Comparison of ENCODE assay signal across 15 cellular contexts in genomic region chr4:6107114-6107791, GRCh38.
DNase-seq lines count a peak whose midpoint lies in the region; ATAC-seq and TF ChIP-seq lines count a peak whose summit lies in the region.
"Had no signal": no experiment of that assay in that cellular context is flagged by ENCODE, and none has a peak within 500 bp of the region (broad histone marks: within the 10 kb centered on the region; RNA-seq: fewer than 3 reads in every experiment).

No MANE protein-coding gene starts in this region.

- H3K27ac Mint-ChIP-seq in T-helper 17 cell: peak overlapping the region; percentile 53

- H3K27me3 ChIP-seq in sigmoid colon: peaks cover 0 to 31% (median 5%) of the 10 kb centered on the region in 3 donors
- H3K27me3 ChIP-seq: BLaER1 treated with 17β-estradiol and CSF1 and Interleukin-3, amounts not matched to agents 10 nM and 100 nM had no signal

- H3K4me3 ChIP-seq in HEK293 (ENCODE audit: low read depth, low read length) (no peak overlapping the region), sigmoid colon (no peak overlapping the region)
- H3K4me3 ChIP-seq: BLaER1 treated with 17β-estradiol and CSF1 and Interleukin-3, amounts not matched to agents 10 nM and 100 nM had no signal

- H3K27ac ChIP-seq in HEK293 (ENCODE audit: extremely low read depth, low read depth, low read length) (no peak overlapping the region), sigmoid colon (no peak overlapping the region)
- H3K27ac ChIP-seq: BLaER1 treated with 17β-estradiol and CSF1 and Interleukin-3, amounts not matched to agents 10 nM and 100 nM had no signal

- H3K36me3 Mint-ChIP-seq in T-helper 17 cell (ENCODE audit: low read depth): peaks cover 2% of the 10 kb centered on the region

- DNase-seq in T-helper 17 cell (no peak), islet precursor cell (peak; percentile 39), sigmoid colon (peak; percentile 21), GM03348 (ENCODE audit: low spot score) (no peak), Right ventricle myocardium inferior (ENCODE audit: missing footprints) (no peak), NCI-H69 (lab: John Stamatoyannopoulos, UW) (no peak)
- DNase-seq: CD8-positive, alpha-beta memory T cell; H9; NCI-H1436; NCI-H2029 treated with DMSO at 0.1 percent for 48 hours; NCI-H2171 treated with DMSO at 0.1 percent for 48 hours; NCI-H446; Right ventricle myocardium superior had no signal

- no peaks in the 10 kb centered on the region for H3K4me1 Mint-ChIP-seq in T-helper 17 cell

- POLR2A ChIA-PET in HEK293 (lab: Yijun Ruan, JAX): no interaction called here

- H3K36me3 ChIP-seq in HEK293 (ENCODE audit: control insufficient read depth in 2 of 2, insufficient read depth in 1 of 2, low read length in 2 of 2): no peaks in the 10 kb centered on the region
- no peaks in the 10 kb centered on the region for H3K36me3 ChIP-seq in sigmoid colon

- TF ChIP-seq POLR2A in sigmoid colon (IDR thresholded peaks at IDR 0.05): no peak

- no peaks in the 10 kb centered on the region for H3K9me3 ChIP-seq in HEK293 (ENCODE audit: control insufficient read depth, insufficient read depth, low read depth, low read length)
- H3K9me3 ChIP-seq in T-helper 17 cell (ENCODE audit: control insufficient read depth, low read length, poor library complexity, severe bottlenecking): no peaks in the 10 kb centered on the region
- no peaks in the 10 kb centered on the region for H3K9me3 ChIP-seq in sigmoid colon

- 84 to 87% methylated on average over 14 of the region's 14 CpGs for WGBS in sigmoid colon, 2 donors

- TF ChIP-seq EP300 in sigmoid colon (IDR thresholded peaks at IDR 0.05): no peak

- H3K4me1 ChIP-seq in HEK293 (ENCODE audit: control insufficient read depth, insufficient read depth, low read length): no peaks in the 10 kb centered on the region
- H3K4me1 ChIP-seq in sigmoid colon: no peaks in the 10 kb centered on the region
- H3K4me1 ChIP-seq: BLaER1 treated with 17β-estradiol and CSF1 and Interleukin-3, amounts not matched to agents 10 nM and 100 nM had no signal

- no peak overlapping the region for H3K4me3 Mint-ChIP-seq in T-helper 17 cell
- H3K4me3 Mint-ChIP-seq: CD8-positive, alpha-beta memory T cell; H9 had no signal

- TF ChIP-seq CTCF in HEK293 (tag by site-specific recombination; IDR thresholded peaks at IDR 0.05) (no peak), sigmoid colon (IDR thresholded peaks at IDR 0.05) (no peak)

- intact Hi-C loops in sigmoid colon (cut with DNase I) (no loop called here), Right ventricle myocardium inferior (cut with DNase I) (no loop called here)

- CTCF ChIA-PET in HEK293 (lab: Yijun Ruan, JAX): interaction anchor here (0.8 kb wide), 1 partner anchor 87 kb away, joined by 4 read pairs; no protein-coding TSS in a partner anchor

- no peaks in the 10 kb centered on the region for H3K27me3 Mint-ChIP-seq in T-helper 17 cell

- no peak for ATAC-seq in T-helper 17 cell
- no peak for ATAC-seq in Right ventricle myocardium inferior

TF ChIP-seq in HEK293, 187 proteins besides CTCF, POLR2A, EP300 and RAD21:
- no peak for TF ChIP-seq ZNF248 (tag by site-specific recombination; IDR thresholded peaks at IDR 0.05)
- TF ChIP-seq ZNF10 (tag by site-specific recombination; IDR thresholded peaks at IDR 0.05): peak; percentile 87
TF ChIP-seq in HEK293: peak in this region for 1.

Comparison
In these comparisons a context has a peak if more than half of its experiments do, and no peak if none do; other contexts are left out.
1. DNase-seq: peak in islet precursor cell (single experiment) and sigmoid colon (single experiment); none in T-helper 17 cell (0 of 3), GM03348 (single experiment), Right ventricle myocardium inferior (single experiment) and NCI-H69 (single experiment).